Comparison of ENCODE assay signal across 1 cellular context in genomic region chr2:88187927-88188326, GRCh38.
TF ChIP-seq lines count a peak whose summit lies in the region.

No MANE protein-coding gene starts in this region.

TF ChIP-seq in K562, 482 proteins besides CTCF, POLR2A, EP300 and RAD21 (continued from another document):
- peak in 2 of 3 experiments; percentile 33 to 59 for TF ChIP-seq YY1 (IDR thresholded peaks at IDR 0.05; ENCODE audit: borderline replicate concordance in 1 of 3, control insufficient read depth in 1 of 3, extremely low read depth in 1 of 3, insufficient read depth in 3 of 3, insufficient read length in 1 of 3, insufficient replicate concordance in 2 of 3, low read depth in 1 of 3, low read length in 2 of 3)
- peak; percentile 28; the same call in 1 of the 2 replicates for TF ChIP-seq STAG1 (CRISPR knock-in tag; IDR thresholded peaks at IDR 0.05; ENCODE audit: borderline replicate concordance)
- 0 out of 2 replicates have a peak, but pooled peaks have one; percentile 1 for TF ChIP-seq ZKSCAN1 (IDR thresholded peaks at IDR 0.05; ENCODE audit: low read depth, low read length)
- TF ChIP-seq SMC3 (conservative IDR thresholded peaks at IDR 0.05; ENCODE audit: insufficient read depth, low read depth, low read length): 0 out of 2 replicates have a peak, but pooled peaks have one; percentile 67
